ENCODE assay signal across 8 cellular contexts in genomic region chr10:60203993-60204618, GRCh38.
A peak's percentile ranks its signal among the peaks of the same experiment; 100 is the strongest.
DNase-seq lines count a peak whose midpoint lies in the region; ATAC-seq and TF ChIP-seq lines count a peak whose summit lies in the region.

No MANE protein-coding gene starts in this region.

- intact Hi-C loops in right lobe of liver (cut with DNase I), result no loop called here

- no peaks in the 10 kb centered on the region for H3K4me1 ChIP-seq in right lobe of liver

- no peaks in the 10 kb centered on the region for H3K36me3 ChIP-seq in right lobe of liver

- WGBS in right lobe of liver (ENCODE audit: insufficient coverage, low coverage, low lambda C conversion rate, missing lambda C conversion rate), result 13% methylated on average over 1 of the region's 1 CpG

- no peak for TF ChIP-seq POLR2A in right lobe of liver (IDR thresholded peaks at IDR 0.05)

- DNase-seq in DMS 273 treated with DMSO at 0.1 percent for 48 hours (lab: John Stamatoyannopoulos, UW) (peak; percentile 33), astrocyte of the cerebellum (ENCODE audit: low read depth) (peak; percentile 19), right lobe of liver (no peak), NCI-H187 (lab: John Stamatoyannopoulos, UW) (no peak)
- DNase-seq in activated CD8-positive, alpha-beta memory T cell treated with anti-CD3 and anti-CD28 coated beads, Interleukin-2, amount 50 U/mL, for 4 hours, result no peak
- DNase-seq in stimulated activated CD4-positive, alpha-beta T cell treated with anti-CD3 and anti-CD28 coated beads, Interleukin-12 subunit alpha, Interleukin-12 subunit beta, amount 100 ng/mL, for 4 hours, result no peak

- H3K9me3 ChIP-seq in right lobe of liver, result no peaks in the 10 kb centered on the region

- no peak overlapping the region for H3K27ac ChIP-seq in right lobe of liver

- in situ Hi-C loops in astrocyte of the cerebellum (cut with HindIII; ENCODE audit: low sequenced_read_pairs), result loop anchor here (25.0 kb wide), 1 partner anchor 233 kb away; no protein-coding TSS in a partner anchor

- ATAC-seq in right lobe of liver (peak; percentile 55 to 63 (median 60)), HG03135 (IDR thresholded peaks at IDR 0.05; ENCODE audit: unreplicated experiment) (no peak)

- TF ChIP-seq CTCF in LNCAP (IDR thresholded peaks at IDR 0.05) (peak; percentile 67), astrocyte of the cerebellum (IDR thresholded peaks at IDR 0.05; ENCODE audit: low read depth, low read length, missing control alignments) (peak; percentile 81), right lobe of liver (IDR thresholded peaks at IDR 0.05) (peak; percentile 39 to 67 (median 64))

- H3K4me3 ChIP-seq in astrocyte of the cerebellum (ENCODE audit: low read depth, low read length) (no peak overlapping the region), right lobe of liver (no peak overlapping the region)

- no peaks in the 10 kb centered on the region for H3K27me3 ChIP-seq in right lobe of liver

Comparison
In these comparisons a context has a peak if more than half of its experiments do, and no peak if none do; other contexts are left out.
1. DNase-seq: peak in DMS 273 treated with DMSO at 0.1 percent for 48 hours (single experiment) and astrocyte of the cerebellum (single experiment); none in right lobe of liver (0 of 3), activated CD8-positive, alpha-beta memory T cell treated with anti-CD3 and anti-CD28 coated beads, Interleukin-2, amount 50 U/mL, for 4 hours (single experiment), stimulated activated CD4-positive, alpha-beta T cell treated with anti-CD3 and anti-CD28 coated beads, Interleukin-12 subunit alpha, Interleukin-12 subunit beta, amount 100 ng/mL, for 4 hours (single experiment) and NCI-H187 (0 of 2).
2. Peak in every context shown above with its lines, with median percentiles within 50 percentile points of each other: CTCF ChIP-seq.